Comparison of ENCODE assay signal across 32 cellular contexts in genomic region chr20:13148961-13149360, GRCh38.
"Had no signal": no experiment of that assay in that cellular context is flagged by ENCODE, and none has a peak within 500 bp of the region (broad histone marks: within the 10 kb centered on the region; RNA-seq: fewer than 3 reads in every experiment).

No MANE protein-coding gene starts in this region.

- H3K4me1 ChIP-seq: body of pancreas, breast epithelium had no signal

- DNase-seq: activated effector memory CD4-positive, alpha-beta T cell treated with anti-CD3 and anti-CD28 coated beads, Interleukin-2, amount 50 U/mL, for 16 hours; activated effector memory CD4-positive, alpha-beta T cell treated with Interleukin-2 at 50 U/mL for 16 hours; activated gamma-delta T cell; activated gamma-delta T cell treated with Interleukin-2 at 50 U/mL for 16 hours; activated naive CD4-positive, alpha-beta T cell; activated naive CD4-positive, alpha-beta T cell treated with anti-CD3 and anti-CD28 coated beads for 36 hours; activated naive CD4-positive, alpha-beta T cell treated with anti-CD3 and anti-CD28 coated beads, Interleukin-2, amount 10 ng/mL, durations not matched to agents 7 days and 5 days; activated naive CD4-positive, alpha-beta T cell treated with anti-CD3 and anti-CD28 coated beads, Interleukin-2, amount 50 U/mL, for 16 hours; activated naive CD4-positive, alpha-beta T cell treated with Interleukin-2 at 50 U/mL for 16 hours; activated naive CD8-positive, alpha-beta T cell treated with anti-CD3 and anti-CD28 coated beads for 36 hours; activated naive CD8-positive, alpha-beta T cell treated with anti-CD3 and anti-CD28 coated beads, Interleukin-2, amount 10 ng/mL, durations not matched to agents 7 days and 5 days; activated naive CD8-positive, alpha-beta T cell treated with anti-CD3 and anti-CD28 coated beads, Interleukin-2, amount 50 U/mL, for 24 hours; activated T-cell treated with anti-CD3 and anti-CD28 coated beads for 4 hours; activated T-cell treated with anti-CD3 and anti-CD28 coated beads, Interleukin-2, amount 50 U/mL, for 1 hour; activated T-cell treated with anti-CD3 and anti-CD28 coated beads, Interleukin-2, amount 50 U/mL, for 24 hours; activated T-cell treated with anti-CD3 and anti-CD28 coated beads, Interleukin-2, amount 50 U/mL, for 4 hours; activated T-cell treated with anti-CD3 and anti-CD28 coated beads, Interleukin-2, amount 50 U/mL, for 48 hours; activated T-cell treated with anti-CD3 and anti-CD28 coated beads, Interleukin-2, amount 50 U/mL, for 72 hours; adrenal gland; amniotic stem cell; amygdala; anterior cingulate cortex; aorta; body of pancreas; brain microvascular endothelial cell; caudate nucleus; central memory CD4-positive, alpha-beta T cell; cerebellar nuclear complex had no signal

- ATAC-seq: activated T-cell treated with anti-CD3 and anti-CD28 coated beads, Interleukin-2, amount 50 U/mL, for 4 hours; activated T-cell treated with anti-CD3 and anti-CD28 coated beads, Interleukin-2, amount 50 U/mL, for 72 hours; activated T-helper 17 cell treated with anti-CD3 and anti-CD28 coated beads, Interleukin-2, amount 50 U/mL, for 72 hours; body of pancreas had no signal

- H3K9me3 ChIP-seq: adrenal gland, body of pancreas, breast epithelium had no signal

- H3K36me3 ChIP-seq: adrenal gland, brain microvascular endothelial cell, breast epithelium, cardiac muscle cell had no signal

- H3K27ac ChIP-seq: adrenal gland, ascending aorta, body of pancreas, brain microvascular endothelial cell, breast epithelium had no signal

- H3K4me3 ChIP-seq: adrenal gland, ascending aorta, body of pancreas, breast epithelium, cardiac muscle cell had no signal

- H3K27me3 ChIP-seq: adrenal gland, ascending aorta, body of pancreas, brain microvascular endothelial cell, breast epithelium, cardiac muscle cell had no signal
